ENCODE assay signal across 10 cellular contexts in genomic region chr6:33191383-33192104, GRCh38. TPM values are rescaled to one million over a fixed set of nuclear protein-coding genes. Genes with fewer than 3 reads are reported as not detected.
DNase-seq lines count a peak whose midpoint lies in the region; ATAC-seq and TF ChIP-seq lines count a peak whose summit lies in the region.
"Had no signal": no experiment of that assay in that cellular context is flagged by ENCODE, and none has a peak within 500 bp of the region (broad histone marks: within the 10 kb centered on the region; RNA-seq: fewer than 3 reads in every experiment).

No MANE protein-coding gene starts in this region.

- H3K4me3 Mint-ChIP-seq in T-helper 17 cell = peak overlapping the region; percentile 89

- H3K79me2 ChIP-seq in DND-41 (ENCODE audit: insufficient read depth, low read length) = no peaks in the 10 kb centered on the region

- H2AFZ ChIP-seq in DND-41 (ENCODE audit: low read depth, low read length) = no peak overlapping the region

- peaks cover 22% of the 10 kb centered on the region; the same call in 1 of the 2 replicates for H4K20me1 ChIP-seq in DND-41 (ENCODE audit: insufficient read depth, low read length)

- H3K4me1 Mint-ChIP-seq in T-helper 17 cell = peaks cover 33% of the 10 kb centered on the region

- peaks cover 45% of the 10 kb centered on the region for H3K27me3 Mint-ChIP-seq in T-helper 17 cell

- no peaks in the 10 kb centered on the region for H3K4me1 ChIP-seq in DND-41 (ENCODE audit: insufficient read depth, low read length)

- no peaks in the 10 kb centered on the region for H3K27me3 ChIP-seq in DND-41 (ENCODE audit: insufficient read depth, low read length, poor library complexity)

- peaks cover 28% of the 10 kb centered on the region for H3K36me3 ChIP-seq in DND-41 (ENCODE audit: insufficient read depth, low read length)

- no peak for DNase-seq in DND-41
- DNase-seq in T-helper 17 cell = no peak
- DNase-seq in myocyte (ENCODE audit: low read depth) = peak; percentile 80
- no peak for DNase-seq in ecto neural progenitor cell (ENCODE audit: low spot score)
- DNase-seq: T1000 had no signal

- ATAC-seq in DND-41 (ENCODE audit: insufficient read depth, low read depth) (0 out of 3 replicates have a peak, but pooled peaks have one; percentile 13), T-helper 17 cell (no peak), HG03196 (IDR thresholded peaks at IDR 0.05; ENCODE audit: unreplicated experiment) (no peak), HG03159 (IDR thresholded peaks at IDR 0.05; ENCODE audit: unreplicated experiment) (no peak)
- ATAC-seq: sciatic nerve had no signal

- H3K4me2 ChIP-seq in DND-41 (ENCODE audit: insufficient read depth, low read length) = no peak overlapping the region

- no peak overlapping the region for H3K27ac Mint-ChIP-seq in T-helper 17 cell

- H3K27ac ChIP-seq in DND-41 (ENCODE audit: low read length) = no peak overlapping the region
- H3K27ac ChIP-seq: heart left ventricle had no signal

- H3K36me3 Mint-ChIP-seq in T-helper 17 cell (ENCODE audit: low read depth) = peaks cover 14% of the 10 kb centered on the region

- H3K9ac ChIP-seq in DND-41 (ENCODE audit: low read depth, low read length) = no peak overlapping the region

- H3K9me3 ChIP-seq in DND-41 (ENCODE audit: insufficient read depth, low read length, severe bottlenecking) = no peaks in the 10 kb centered on the region
- H3K9me3 ChIP-seq in T-helper 17 cell (ENCODE audit: control insufficient read depth, low read length, poor library complexity, severe bottlenecking) = no peaks in the 10 kb centered on the region
- H3K9me3 ChIP-seq: heart left ventricle, tibial nerve had no signal

- TF ChIP-seq CTCF in DND-41 (IDR thresholded peaks at IDR 0.05; ENCODE audit: borderline replicate concordance, extremely low read depth, low read length, poor library complexity, severe bottlenecking) = no peak

- H3K4me3 ChIP-seq in DND-41 (ENCODE audit: low read depth in 1 of 2, low read length in 2 of 2) = no peak overlapping the region

RNA-seq across cellular contexts. Expression of gene COL11A2, which starts 0.7 kb away (rescaled TPM):
- total RNA-seq in T-helper 17 cell (under 1 TPM; 0.52 to 0.89 TPM), myocyte (0.96 and 1.9 TPM in 2 replicates)
- polyA plus RNA-seq in myocyte (2012) = 1.2 TPM

RNA-seq across cellular contexts. Expression of gene RXRB, which starts 8.9 kb away (rescaled TPM):
- 10 to 100 TPM; 51.0 to 64.4 TPM for total RNA-seq in T-helper 17 cell
- 29.3 and 36.9 TPM in 2 replicates for total RNA-seq in myocyte
- 56.5 TPM for polyA plus RNA-seq in myocyte (2012)

RNA-seq across cellular contexts. Expression of gene SLC39A7, which starts 9.1 kb away (rescaled TPM):
- total RNA-seq in T-helper 17 cell (10 to 100 TPM; 22.4 to 25.8 TPM), myocyte (95.9 and 162 TPM in 2 replicates)
- 267 TPM for polyA plus RNA-seq in myocyte (2012)

RNA-seq across cellular contexts. Expression of gene HSD17B8, which starts 12.9 kb away (rescaled TPM):
- total RNA-seq in T-helper 17 cell (10 to 100 TPM in 1 of 2 donors, 1 to 10 TPM in 1; 7.6 to 11.9 TPM), myocyte (9.4 and 15.9 TPM in 2 replicates)
- 14.9 TPM for polyA plus RNA-seq in myocyte (2012)

RNA-seq across cellular contexts. Expression of gene RING1, which starts 16.8 kb away (rescaled TPM):
- total RNA-seq in T-helper 17 cell (10 to 100 TPM; 27.9 to 28.2 TPM), myocyte (21.6 and 21.8 TPM in 2 replicates)
- polyA plus RNA-seq in myocyte (2012) = 64.3 TPM
